Comparison of ENCODE assay signal across 15 cellular contexts in genomic region chr9:76415731-76416130, GRCh38. TPM values are rescaled to one million over a fixed set of nuclear protein-coding genes. Genes with fewer than 3 reads are reported as not detected.
DNase-seq lines count a peak whose midpoint lies in the region; ATAC-seq and TF ChIP-seq lines count a peak whose summit lies in the region.
"Had no signal": no experiment of that assay in that cellular context is flagged by ENCODE, and none has a peak within 500 bp of the region (broad histone marks: within the 10 kb centered on the region; RNA-seq: fewer than 3 reads in every experiment).

No MANE protein-coding gene starts in this region.

- DNase-seq in EH (ENCODE audit: low read depth) (peak; percentile 9), NCI-H146 (lab: John Stamatoyannopoulos, UW) (peak; percentile 50), body of pancreas (peak; percentile 36 to 69 (median 58)), myocyte (ENCODE audit: low read depth) (peak; percentile 34), NCI-H526 treated with DMSO at 0.1 percent for 48 hours (lab: John Stamatoyannopoulos, UW) (no peak), NCI-H1930 (lab: John Stamatoyannopoulos, UW) (no peak), T-helper 9 cell (no peak)
- no peak for DNase-seq in CD4-positive, alpha-beta T cell
- DNase-seq: activated naive CD8-positive, alpha-beta T cell treated with anti-CD3 and anti-CD28 coated beads, Interleukin-2, amount 10 ng/mL, durations not matched to agents 7 days and 5 days; effector CD4-positive, alpha-beta T cell; heart left ventricle; left ventricle myocardium superior; NCI-H187; Peyer's patch; posterior cingulate gyrus had no signal

- H3K4me1 ChIP-seq in body of pancreas, result peaks cover 27% of the 10 kb centered on the region
- H3K4me1 ChIP-seq: Peyer's patch had no signal

- no peaks in the 10 kb centered on the region for H3K36me3 ChIP-seq in body of pancreas (replicated peaks in 1 of 2; ENCODE audit: insufficient read depth in 1 of 2, low read depth in 2 of 2)
- H3K36me3 ChIP-seq: heart left ventricle, Peyer's patch had no signal

- H3K4me3 ChIP-seq in body of pancreas, result no peak overlapping the region
- H3K4me3 ChIP-seq: heart left ventricle, Peyer's patch had no signal

- no peaks in the 10 kb centered on the region for H3K36me3 Mint-ChIP-seq in CD4-positive, alpha-beta T cell (ENCODE audit: low read depth)

- ATAC-seq in body of pancreas, result peak; percentile 89
- ATAC-seq in CD4-positive, alpha-beta T cell (ENCODE audit: poor library complexity), result no peak
- ATAC-seq: left ventricle myocardium superior had no signal

- no peaks in the 10 kb centered on the region for H3K27me3 ChIP-seq in body of pancreas
- H3K27me3 ChIP-seq in CD4-positive, alpha-beta T cell (ENCODE audit: control insufficient read depth, insufficient read depth, low read length), result no peaks in the 10 kb centered on the region
- H3K27me3 ChIP-seq: heart left ventricle, Peyer's patch had no signal

- H3K9me3 Mint-ChIP-seq in CD4-positive, alpha-beta T cell, result peaks cover 6% of the 10 kb centered on the region

- POLR2A ChIA-PET in CD4-positive, alpha-beta T cell (lab: Charles Lee), result no interaction called here

- peak overlapping the region; percentile 18 to 65 (median 63) for H3K27ac ChIP-seq in body of pancreas
- H3K27ac ChIP-seq in CD4-positive, alpha-beta T cell (ENCODE audit: low read depth, low read length), result no peak overlapping the region
- H3K27ac ChIP-seq: heart left ventricle, Peyer's patch had no signal

- TF ChIP-seq POLR2A in body of pancreas (IDR thresholded peaks at IDR 0.05), result no peak

- no peaks in the 10 kb centered on the region for H3K27me3 Mint-ChIP-seq in CD4-positive, alpha-beta T cell
- H3K27me3 Mint-ChIP-seq: activated naive CD8-positive, alpha-beta T cell treated with anti-CD3 and anti-CD28 coated beads, Interleukin-2, amount 10 ng/mL, durations not matched to agents 7 days and 5 days had no signal

- H3K4me1 Mint-ChIP-seq in CD4-positive, alpha-beta T cell (ENCODE audit: low read depth), result peaks cover 7% of the 10 kb centered on the region

- no peak overlapping the region for H3K4me3 Mint-ChIP-seq in CD4-positive, alpha-beta T cell
- H3K4me3 Mint-ChIP-seq: activated naive CD8-positive, alpha-beta T cell treated with anti-CD3 and anti-CD28 coated beads, Interleukin-2, amount 10 ng/mL, durations not matched to agents 7 days and 5 days had no signal

- no peak overlapping the region for H3K27ac Mint-ChIP-seq in CD4-positive, alpha-beta T cell
- H3K27ac Mint-ChIP-seq: activated naive CD8-positive, alpha-beta T cell treated with anti-CD3 and anti-CD28 coated beads, Interleukin-2, amount 10 ng/mL, durations not matched to agents 7 days and 5 days had no signal

- H3K9me3 ChIP-seq in body of pancreas, result no peaks in the 10 kb centered on the region
- H3K9me3 ChIP-seq in CD4-positive, alpha-beta T cell (ENCODE audit: control insufficient read depth, low read length), result peaks cover 11% of the 10 kb centered on the region
- H3K9me3 ChIP-seq: Peyer's patch had no signal

- CTCF ChIA-PET in CD4-positive, alpha-beta T cell (lab: Charles Lee), result no interaction called here

- no peak for TF ChIP-seq CTCF in body of pancreas (IDR thresholded peaks at IDR 0.05)
- TF ChIP-seq CTCF in CD4-positive, alpha-beta T cell (IDR thresholded peaks at IDR 0.05), result no peak

- intact Hi-C loops in body of pancreas (cut with DNase I), result no loop called here
- intact Hi-C loops in CD4-positive, alpha-beta T cell (cut with DNase I, micrococcal nuclease), result no loop called here

RNA-seq across cellular contexts. Expression of gene RFK, which starts 21.5 kb away (rescaled TPM):
- total RNA-seq in body of pancreas, result 10 to 100 TPM in 1 of 2 donors, 1 to 10 TPM in 1; 7.6 to 13.0 TPM
- total RNA-seq in myocyte, result 25.6 and 30.6 TPM in 2 replicates
- 10.9 TPM for polyA plus RNA-seq in myocyte (2012)
- total RNA-seq in CD4-positive, alpha-beta T cell, result 1 to 10 TPM; 7.4 to 8.4 TPM

RNA-seq across cellular contexts. Expression of gene GCNT1, which starts 43.3 kb away (rescaled TPM):
- 10 to 100 TPM in 1 of 2 donors, 1 to 10 TPM in 1; 7.3 to 34.2 TPM for total RNA-seq in body of pancreas
- total RNA-seq in myocyte, result 0.70 and 2.2 TPM in 2 replicates
- polyA plus RNA-seq in myocyte (2012), result 5.7 TPM
- under 1 TPM; 0.36 to 0.53 TPM for total RNA-seq in CD4-positive, alpha-beta T cell

Comparison
In these comparisons a context has a peak if more than half of its experiments do, and no peak if none do; other contexts are left out.
1. DNase-seq: peak in EH (single experiment), NCI-H146 (single experiment), body of pancreas (4 of 4) and myocyte (single experiment); none in CD4-positive, alpha-beta T cell (0 of 10), NCI-H526 treated with DMSO at 0.1 percent for 48 hours (single experiment), NCI-H1930 (0 of 2) and T-helper 9 cell (single experiment).